ENCODE assay signal across 1 cellular context in the genomic region with DNA sequence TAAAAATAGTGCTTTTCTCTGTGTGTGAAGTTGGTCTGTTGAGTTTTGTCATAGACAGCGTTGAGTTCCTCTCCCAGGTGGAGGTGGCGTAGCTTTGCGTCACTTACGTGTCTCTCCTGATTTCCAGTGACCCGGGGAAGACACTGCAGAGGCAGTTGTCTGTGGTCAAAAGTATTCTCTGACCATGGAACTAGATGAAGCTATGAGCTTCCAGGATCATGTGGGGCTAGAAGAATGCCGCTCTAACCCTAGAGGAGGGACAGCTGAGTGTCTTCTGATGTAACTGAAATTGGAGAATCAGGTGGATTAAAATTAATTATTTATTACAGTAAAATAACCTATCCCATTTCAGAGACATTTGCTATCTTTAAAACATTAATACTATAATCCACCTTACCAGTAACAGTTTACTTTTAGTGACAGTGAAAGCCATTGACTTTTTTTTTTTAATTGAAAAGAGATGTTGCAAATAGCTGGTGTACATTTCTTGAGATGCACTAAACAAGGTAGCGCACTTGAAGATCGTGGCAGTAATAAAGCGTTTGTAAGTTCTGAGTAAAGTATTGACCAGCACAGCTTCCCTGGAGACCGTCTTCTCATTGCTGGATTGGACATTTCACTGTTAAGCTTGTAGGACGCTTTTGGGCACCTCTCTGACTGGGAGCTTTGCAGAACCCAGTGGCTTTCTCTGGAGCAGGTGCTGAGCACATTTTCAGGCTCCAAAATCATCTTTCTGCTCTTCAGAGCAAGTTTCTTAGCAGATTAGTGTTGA.
TF ChIP-seq lines count a peak whose summit lies in the region.

No MANE protein-coding gene starts in this region.

TF ChIP-seq in GM12878, 131 proteins besides CTCF, POLR2A, EP300 and RAD21 (continued from another document):
- TF ChIP-seq MEF2A (IDR thresholded peaks at IDR 0.05; ENCODE audit: insufficient read depth, low read depth, low read length) = no peak
- no peak for TF ChIP-seq SIX5 (IDR thresholded peaks at IDR 0.05; ENCODE audit: low read depth, low read length, severe bottlenecking)
- TF ChIP-seq, protein P1, sequence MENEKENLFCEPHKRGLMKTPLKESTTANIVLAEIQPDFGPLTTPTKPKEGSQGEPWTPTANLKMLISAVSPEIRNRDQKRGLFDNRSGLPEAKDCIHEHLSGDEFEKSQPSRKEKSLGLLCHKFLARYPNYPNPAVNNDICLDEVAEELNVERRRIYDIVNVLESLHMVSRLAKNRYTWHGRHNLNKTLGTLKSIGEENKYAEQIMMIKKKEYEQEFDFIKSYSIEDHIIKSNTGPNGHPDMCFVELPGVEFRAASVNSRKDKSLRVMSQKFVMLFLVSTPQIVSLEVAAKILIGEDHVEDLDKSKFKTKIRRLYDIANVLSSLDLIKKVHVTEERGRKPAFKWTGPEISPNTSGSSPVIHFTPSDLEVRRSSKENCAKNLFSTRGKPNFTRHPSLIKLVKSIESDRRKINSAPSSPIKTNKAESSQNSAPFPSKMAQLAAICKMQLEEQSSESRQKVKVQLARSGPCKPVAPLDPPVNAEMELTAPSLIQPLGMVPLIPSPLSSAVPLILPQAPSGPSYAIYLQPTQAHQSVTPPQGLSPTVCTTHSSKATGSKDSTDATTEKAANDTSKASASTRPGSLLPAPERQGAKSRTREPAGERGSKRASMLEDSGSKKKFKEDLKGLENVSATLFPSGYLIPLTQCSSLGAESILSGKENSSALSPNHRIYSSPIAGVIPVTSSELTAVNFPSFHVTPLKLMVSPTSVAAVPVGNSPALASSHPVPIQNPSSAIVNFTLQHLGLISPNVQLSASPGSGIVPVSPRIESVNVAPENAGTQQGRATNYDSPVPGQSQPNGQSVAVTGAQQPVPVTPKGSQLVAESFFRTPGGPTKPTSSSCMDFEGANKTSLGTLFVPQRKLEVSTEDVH (IDR thresholded peaks at IDR 0.05; ENCODE audit: low read depth, partially characterized antibody) = no peak
- no peak for TF ChIP-seq KAT2A (conservative IDR thresholded peaks at IDR 0.05; ENCODE audit: control insufficient read depth, low read depth, low read length)
- no peak for TF ChIP-seq TBL1XR1 (IDR thresholded peaks at IDR 0.05; ENCODE audit: low read depth, low read length)
- TF ChIP-seq ZNF207 (IDR thresholded peaks at IDR 0.05; ENCODE audit: borderline replicate concordance) = no peak
- TF ChIP-seq, protein P2, sequence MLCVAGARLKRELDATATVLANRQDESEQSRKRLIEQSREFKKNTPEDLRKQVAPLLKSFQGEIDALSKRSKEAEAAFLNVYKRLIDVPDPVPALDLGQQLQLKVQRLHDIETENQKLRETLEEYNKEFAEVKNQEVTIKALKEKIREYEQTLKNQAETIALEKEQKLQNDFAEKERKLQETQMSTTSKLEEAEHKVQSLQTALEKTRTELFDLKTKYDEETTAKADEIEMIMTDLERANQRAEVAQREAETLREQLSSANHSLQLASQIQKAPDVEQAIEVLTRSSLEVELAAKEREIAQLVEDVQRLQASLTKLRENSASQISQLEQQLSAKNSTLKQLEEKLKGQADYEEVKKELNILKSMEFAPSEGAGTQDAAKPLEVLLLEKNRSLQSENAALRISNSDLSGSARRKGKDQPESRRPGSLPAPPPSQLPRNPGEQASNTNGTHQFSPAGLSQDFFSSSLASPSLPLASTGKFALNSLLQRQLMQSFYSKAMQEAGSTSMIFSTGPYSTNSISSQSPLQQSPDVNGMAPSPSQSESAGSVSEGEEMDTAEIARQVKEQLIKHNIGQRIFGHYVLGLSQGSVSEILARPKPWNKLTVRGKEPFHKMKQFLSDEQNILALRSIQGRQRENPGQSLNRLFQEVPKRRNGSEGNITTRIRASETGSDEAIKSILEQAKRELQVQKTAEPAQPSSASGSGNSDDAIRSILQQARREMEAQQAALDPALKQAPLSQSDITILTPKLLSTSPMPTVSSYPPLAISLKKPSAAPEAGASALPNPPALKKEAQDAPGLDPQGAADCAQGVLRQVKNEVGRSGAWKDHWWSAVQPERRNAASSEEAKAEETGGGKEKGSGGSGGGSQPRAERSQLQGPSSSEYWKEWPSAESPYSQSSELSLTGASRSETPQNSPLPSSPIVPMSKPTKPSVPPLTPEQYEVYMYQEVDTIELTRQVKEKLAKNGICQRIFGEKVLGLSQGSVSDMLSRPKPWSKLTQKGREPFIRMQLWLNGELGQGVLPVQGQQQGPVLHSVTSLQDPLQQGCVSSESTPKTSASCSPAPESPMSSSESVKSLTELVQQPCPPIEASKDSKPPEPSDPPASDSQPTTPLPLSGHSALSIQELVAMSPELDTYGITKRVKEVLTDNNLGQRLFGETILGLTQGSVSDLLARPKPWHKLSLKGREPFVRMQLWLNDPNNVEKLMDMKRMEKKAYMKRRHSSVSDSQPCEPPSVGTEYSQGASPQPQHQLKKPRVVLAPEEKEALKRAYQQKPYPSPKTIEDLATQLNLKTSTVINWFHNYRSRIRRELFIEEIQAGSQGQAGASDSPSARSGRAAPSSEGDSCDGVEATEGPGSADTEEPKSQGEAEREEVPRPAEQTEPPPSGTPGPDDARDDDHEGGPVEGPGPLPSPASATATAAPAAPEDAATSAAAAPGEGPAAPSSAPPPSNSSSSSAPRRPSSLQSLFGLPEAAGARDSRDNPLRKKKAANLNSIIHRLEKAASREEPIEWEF (IDR thresholded peaks at IDR 0.05; ENCODE audit: insufficient replicate concordance, low read depth, low read length) = no peak
- TF ChIP-seq ZSCAN29 (IDR thresholded peaks at IDR 0.05) = no peak
- no peak for TF ChIP-seq TARDBP (IDR thresholded peaks at IDR 0.05; ENCODE audit: borderline replicate concordance)
- TF ChIP-seq GATAD2B (conservative IDR thresholded peaks at IDR 0.05; ENCODE audit: low read depth) = no peak
- TF ChIP-seq, protein P3, sequence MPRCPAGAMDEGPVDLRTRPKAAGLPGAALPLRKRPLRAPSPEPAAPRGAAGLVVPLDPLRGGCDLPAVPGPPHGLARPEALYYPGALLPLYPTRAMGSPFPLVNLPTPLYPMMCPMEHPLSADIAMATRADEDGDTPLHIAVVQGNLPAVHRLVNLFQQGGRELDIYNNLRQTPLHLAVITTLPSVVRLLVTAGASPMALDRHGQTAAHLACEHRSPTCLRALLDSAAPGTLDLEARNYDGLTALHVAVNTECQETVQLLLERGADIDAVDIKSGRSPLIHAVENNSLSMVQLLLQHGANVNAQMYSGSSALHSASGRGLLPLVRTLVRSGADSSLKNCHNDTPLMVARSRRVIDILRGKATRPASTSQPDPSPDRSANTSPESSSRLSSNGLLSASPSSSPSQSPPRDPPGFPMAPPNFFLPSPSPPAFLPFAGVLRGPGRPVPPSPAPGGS (IDR thresholded peaks at IDR 0.05; ENCODE audit: borderline replicate concordance, insufficient read depth, low read depth, low read length, poor library complexity, severe bottlenecking) = no peak
- TF ChIP-seq ZNF622 (IDR thresholded peaks at IDR 0.05) = no peak
